8 cellular contexts compared by ENCODE assay signal in genomic region chr17:45320931-45321461, GRCh38. TPM values are rescaled to one million over a fixed set of nuclear protein-coding genes. Genes with fewer than 3 reads are reported as not detected.
A peak's percentile ranks its signal among the peaks of the same experiment; 100 is the strongest.
DNase-seq lines count a peak whose midpoint lies in the region; ATAC-seq and TF ChIP-seq lines count a peak whose summit lies in the region.

No MANE protein-coding gene starts in this region.

- DNase-seq in stimulated activated naive CD4-positive, alpha-beta T cell treated with Interleukin-2 at 50 U/mL for 16 hours (lab: John Stamatoyannopoulos, UW) = peak; percentile 13
- DNase-seq in stimulated activated naive CD4-positive, alpha-beta T cell (lab: John Stamatoyannopoulos, UW) = no peak
- DNase-seq in iris pigment epithelial cell (ENCODE audit: low read depth) (peak; percentile 92), vagina (ENCODE audit: extremely low spot score in 2 of 2) (no peak)

- H3K9me3 ChIP-seq in vagina = no peaks in the 10 kb centered on the region

- intact Hi-C loops in vagina (cut with DNase I) = loop anchor here (10.0 kb wide), 1 partner anchor 54 kb away; no protein-coding TSS in a partner anchor

- no peak overlapping the region for H3K4me3 ChIP-seq in vagina

- TF ChIP-seq POLR2A in vagina (IDR thresholded peaks at IDR 0.05) = no peak

- no peak for ATAC-seq in HG03342 (IDR thresholded peaks at IDR 0.05; ENCODE audit: unreplicated experiment)
- no peak for ATAC-seq in GM19395 (IDR thresholded peaks at IDR 0.05; ENCODE audit: unreplicated experiment)
- ATAC-seq in HG03045 (IDR thresholded peaks at IDR 0.05; ENCODE audit: unreplicated experiment) = no peak

- H3K27me3 ChIP-seq in vagina = no peaks in the 10 kb centered on the region

- no peaks in the 10 kb centered on the region for H3K36me3 ChIP-seq in vagina

- H3K4me1 ChIP-seq in vagina = peaks cover 47% of the 10 kb centered on the region

- H3K27ac ChIP-seq in VCaP = peak overlapping the region; percentile 70
- peak overlapping the region; percentile 95 for H3K27ac ChIP-seq in vagina

- TF ChIP-seq CTCF in VCaP (conservative IDR thresholded peaks at IDR 0.05) (no peak), vagina (IDR thresholded peaks at IDR 0.05) (no peak)

RNA-seq across cellular contexts. Expression of gene MAP3K14, which starts 4.2 kb away (rescaled TPM):
- 9.8 TPM for total RNA-seq in vagina

RNA-seq across cellular contexts. Expression of gene SPATA32, which starts 59.1 kb away (rescaled TPM):
- not detected for total RNA-seq in vagina

Comparison
In these comparisons a context has a peak if more than half of its experiments do, and no peak if none do; other contexts are left out.
1. DNase-seq: peak in stimulated activated naive CD4-positive, alpha-beta T cell treated with Interleukin-2 at 50 U/mL for 16 hours (single experiment) and iris pigment epithelial cell (single experiment); none in stimulated activated naive CD4-positive, alpha-beta T cell (0 of 6) and vagina (0 of 2).